Comparison of ENCODE assay signal across 8 cellular contexts in the genomic region with DNA sequence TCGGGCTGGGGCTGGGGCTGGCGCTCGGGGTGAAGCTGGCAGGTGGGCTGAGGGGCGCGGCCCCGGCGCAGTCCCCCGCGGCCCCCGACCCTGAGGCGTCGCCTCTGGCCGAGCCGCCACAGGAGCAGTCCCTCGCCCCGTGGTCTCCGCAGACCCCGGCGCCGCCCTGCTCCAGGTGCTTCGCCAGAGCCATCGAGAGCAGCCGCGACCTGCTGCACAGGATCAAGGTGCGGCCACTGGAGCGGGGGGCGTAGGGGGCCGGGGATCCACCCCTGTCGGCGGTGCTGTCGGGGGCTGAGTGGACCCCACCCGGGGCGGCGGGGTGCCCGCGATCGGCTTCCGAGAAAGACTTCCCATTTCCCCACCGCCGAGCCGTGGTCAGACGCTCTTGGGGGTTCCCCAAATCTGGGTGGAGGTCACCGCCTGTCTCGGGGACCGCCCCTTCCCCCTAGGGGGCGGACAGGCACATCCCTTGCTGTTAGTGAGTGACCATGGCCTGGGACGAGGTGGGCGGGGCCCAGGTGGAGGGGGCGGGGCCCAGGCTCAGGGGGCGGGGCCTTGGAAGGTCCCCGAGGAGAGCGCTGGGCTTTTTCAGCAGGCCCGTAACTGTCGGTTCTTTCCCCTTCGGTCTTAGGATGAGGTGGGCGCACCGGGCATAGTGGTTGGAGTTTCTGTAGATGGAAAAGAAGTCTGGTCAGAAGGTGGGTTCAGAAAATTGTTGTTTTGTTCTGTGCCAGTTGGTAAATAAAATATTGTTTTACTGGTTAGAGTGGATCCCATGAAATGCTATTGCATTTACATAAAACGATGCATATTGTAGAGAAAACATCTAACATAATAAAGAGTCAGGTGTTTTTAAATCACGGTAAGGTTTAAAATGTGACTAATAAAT. TPM values are rescaled to one million over a fixed set of nuclear protein-coding genes. Genes with fewer than 3 reads are reported as not detected.
DNase-seq lines count a peak whose midpoint lies in the region; ATAC-seq and TF ChIP-seq lines count a peak whose summit lies in the region.

No MANE protein-coding gene starts in this region.

- H3K9me3 ChIP-seq in AG04450 (ENCODE audit: control insufficient read depth, insufficient read depth, low read length): peaks cover 6% of the 10 kb centered on the region; the same call in 1 of the 2 replicates
- H3K9me3 ChIP-seq in liver (ENCODE audit: control insufficient read depth in 4 of 4, low read length in 3 of 4): peaks cover 0 to 4% (median 0%) of the 10 kb centered on the region in 4 donors

- TF ChIP-seq CTCF in AG04450 (IDR thresholded peaks at IDR 0.05; ENCODE audit: low read depth, low read length) (no peak), liver (IDR thresholded peaks at IDR 0.05; ENCODE audit: low read depth, low read length, missing input control) (peak; percentile 13)

- peak overlapping the region; percentile 66 to 84 for H3K9ac ChIP-seq in liver (ENCODE audit: low read depth in 1 of 2, low read length in 2 of 2)

- H3K4me1 ChIP-seq in liver (ENCODE audit: control insufficient read depth in 4 of 4, insufficient read depth in 4 of 4, low read length in 3 of 4): peaks cover 0 to 12% (median 4%) of the 10 kb centered on the region in 4 donors

- CTCF ChIA-PET in AG04450 (lab: Charles Lee): no interaction called here

- H3K4me3 ChIP-seq in AG04450 (ENCODE audit: low read depth, low read length) (peak overlapping the region; percentile 79), liver (ENCODE audit: low read depth in 1 of 3, low read length in 3 of 3) (peak overlapping the region; percentile 55 to 87 (median 80))

- peak in 1 of 2 donors; percentile 30 for TF ChIP-seq RAD21 in liver (IDR thresholded peaks at IDR 0.05)

- peak; percentile 83 for ATAC-seq in GM18867 (IDR thresholded peaks at IDR 0.05; ENCODE audit: unreplicated experiment)
- ATAC-seq in HG03108 (IDR thresholded peaks at IDR 0.05; ENCODE audit: unreplicated experiment): peak; percentile 92

- H3K27me3 ChIP-seq in AG04450 (ENCODE audit: control insufficient read depth, insufficient read depth, low read length): no peaks in the 10 kb centered on the region
- no peaks in the 10 kb centered on the region for H3K27me3 ChIP-seq in liver (ENCODE audit: control insufficient read depth in 4 of 4, insufficient read depth in 4 of 4, low read length in 3 of 4)

- H3K36me3 ChIP-seq in liver (ENCODE audit: control insufficient read depth in 4 of 4, insufficient read depth in 3 of 4, low read depth in 1 of 4, low read length in 3 of 4): peaks cover 0 to 10% (median 4%) of the 10 kb centered on the region in 4 donors

- no peak for DNase-seq in AG04450 (ENCODE audit: low read depth, low spot score)
- DNase-seq in NCI-H524 (lab: John Stamatoyannopoulos, UW): peak; percentile 52 to 79
- DNase-seq in activated CD4-positive, alpha-beta T cell treated with anti-CD3 and anti-CD28 coated beads, Interleukin-2, amount 50 U/mL, for 4 hours: peak; percentile 66 to 67
- DNase-seq in dermis blood vessel endothelial cell: peak; percentile 85
- peak; percentile 52 for DNase-seq in stimulated activated CD4-positive, alpha-beta T cell treated with anti-CD3 and anti-CD28 coated beads, Interleukin-4, amount 100 ng/mL, for 1 hour

- 1% methylated on average over 59 of the region's 59 CpGs for WGBS in liver

- POLR2A ChIA-PET in AG04450 (lab: Yijun Ruan, JAX): interaction anchor here (0.6 kb wide), 1 partner anchor 146 kb away, joined by 6 read pairs; no protein-coding TSS in a partner anchor

- H3K27ac ChIP-seq in AG04450 (ENCODE audit: low read depth, low read length): no peak overlapping the region
- peak overlapping the region; percentile 93 to 95 for H3K27ac ChIP-seq in liver (ENCODE audit: low read depth in 1 of 2, low read length in 2 of 2)

TF ChIP-seq in liver, 16 proteins besides CTCF, POLR2A, EP300 and RAD21:
- TF ChIP-seq JUND (IDR thresholded peaks at IDR 0.05): no peak
- no peak for TF ChIP-seq FOXA2 (IDR thresholded peaks at IDR 0.05)
- no peak for TF ChIP-seq GABPA (IDR thresholded peaks at IDR 0.05 in 1 of 2, conservative IDR thresholded peaks at IDR 0.05 in 1 of 2)
- peak in 1 of 2 donors; percentile 22 for TF ChIP-seq HNF4A (conservative IDR thresholded peaks at IDR 0.05)
- no peak for TF ChIP-seq NR2F2 (IDR thresholded peaks at IDR 0.05)
- peak; percentile 54 for TF ChIP-seq SP1 (IDR thresholded peaks at IDR 0.05)
- TF ChIP-seq FOXA1 (IDR thresholded peaks at IDR 0.05): no peak

RNA-seq across cellular contexts. Expression of gene LACTB, which starts 0.6 kb away (rescaled TPM):
- polyA plus RNA-seq in AG04450 (2011; rRNA removed): 31.6 and 51.1 TPM in 2 replicates
- 10.6 and 18.5 TPM in 2 replicates for polyA minus RNA-seq in AG04450 (2011; rRNA and poly(A)+ RNA removed)
- total RNA-seq in dermis blood vessel endothelial cell: 45.1 and 47.1 TPM in 2 replicates
- 10 to 100 TPM; 13.2 to 19.7 TPM for total RNA-seq in liver
- polyA plus RNA-seq in liver: 10 to 100 TPM; 18.5 to 25.3 TPM

RNA-seq across cellular contexts. Expression of gene RPS27L, which starts 35.0 kb away (rescaled TPM):
- polyA plus RNA-seq in AG04450 (2011; rRNA removed) (501 and 610 TPM in 2 replicates), liver (100 to 1,000 TPM in 1 of 2 donors, 10 to 100 TPM in 1; 40.3 to 184 TPM)
- polyA minus RNA-seq in AG04450 (2011; rRNA and poly(A)+ RNA removed): 47.0 and 86.3 TPM in 2 replicates
- total RNA-seq in dermis blood vessel endothelial cell (285 and 407 TPM in 2 replicates), liver (10 to 100 TPM in 1 of 2 donors, 1 to 10 TPM in 1; 9.8 to 41.1 TPM)
